In the genomic region with DNA sequence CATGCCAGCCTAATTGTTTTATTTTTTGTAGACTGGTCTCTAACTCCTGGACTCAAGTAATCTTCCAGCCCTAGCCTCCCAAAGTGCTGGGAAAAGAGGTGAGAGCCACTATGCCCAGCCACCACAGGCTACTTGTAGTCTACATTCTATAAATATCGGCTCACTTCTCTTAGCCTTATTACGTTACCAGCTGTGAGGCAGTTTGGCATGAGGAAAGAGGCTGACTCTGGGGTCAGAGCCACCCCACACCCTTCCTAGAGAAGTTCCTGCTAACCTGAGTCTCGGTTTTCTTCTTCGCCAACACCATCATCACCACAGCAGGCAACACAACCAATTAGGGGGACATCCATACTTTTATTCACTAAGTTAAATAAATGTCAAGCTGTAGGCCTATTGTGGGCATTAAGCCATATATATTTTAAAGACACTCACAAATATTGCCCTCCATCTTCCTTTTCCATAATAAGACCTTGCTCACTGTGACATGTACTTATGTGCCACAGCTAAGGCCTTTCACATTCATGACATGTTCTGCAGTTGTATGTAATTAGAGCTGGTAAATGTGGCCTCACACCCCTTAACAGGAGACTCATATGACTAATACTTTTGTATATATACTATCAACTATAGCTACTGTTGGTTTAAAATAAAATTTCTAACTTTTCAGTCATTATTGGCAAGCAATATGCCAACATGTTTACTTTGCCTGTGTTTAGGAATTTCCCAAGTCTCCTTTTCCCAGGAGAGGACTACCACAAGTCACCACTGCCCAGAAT, we compare ENCODE assay signal across 1 cellular context.
TF ChIP-seq lines count a peak whose summit lies in the region.

No MANE protein-coding gene starts in this region.

TF ChIP-seq in GM12878, 131 proteins besides CTCF, POLR2A, EP300 and RAD21:
- TF ChIP-seq CREM (IDR thresholded peaks at IDR 0.05; ENCODE audit: low read depth) (no peak), SMC3 (IDR thresholded peaks at IDR 0.05; ENCODE audit: borderline replicate concordance, low read length) (no peak), EGR1 (IDR thresholded peaks at IDR 0.05; ENCODE audit: borderline replicate concordance in 1 of 2, low read depth in 2 of 2, low read length in 2 of 2) (no peak), WRNIP1 (IDR thresholded peaks at IDR 0.05; ENCODE audit: borderline replicate concordance, low read depth, low read length) (no peak), HSF1 (IDR thresholded peaks at IDR 0.05; ENCODE audit: low read depth, low read length) (no peak), ZNF207 (IDR thresholded peaks at IDR 0.05; ENCODE audit: borderline replicate concordance) (no peak), NKRF (conservative IDR thresholded peaks at IDR 0.05) (no peak), ESRRA (IDR thresholded peaks at IDR 0.05; ENCODE audit: low read length) (no peak), ZSCAN29 (IDR thresholded peaks at IDR 0.05) (no peak), SUPT20H (IDR thresholded peaks at IDR 0.05; ENCODE audit: borderline replicate concordance, control insufficient read depth, low read depth, low read length) (no peak)
- TF ChIP-seq, protein P1, sequence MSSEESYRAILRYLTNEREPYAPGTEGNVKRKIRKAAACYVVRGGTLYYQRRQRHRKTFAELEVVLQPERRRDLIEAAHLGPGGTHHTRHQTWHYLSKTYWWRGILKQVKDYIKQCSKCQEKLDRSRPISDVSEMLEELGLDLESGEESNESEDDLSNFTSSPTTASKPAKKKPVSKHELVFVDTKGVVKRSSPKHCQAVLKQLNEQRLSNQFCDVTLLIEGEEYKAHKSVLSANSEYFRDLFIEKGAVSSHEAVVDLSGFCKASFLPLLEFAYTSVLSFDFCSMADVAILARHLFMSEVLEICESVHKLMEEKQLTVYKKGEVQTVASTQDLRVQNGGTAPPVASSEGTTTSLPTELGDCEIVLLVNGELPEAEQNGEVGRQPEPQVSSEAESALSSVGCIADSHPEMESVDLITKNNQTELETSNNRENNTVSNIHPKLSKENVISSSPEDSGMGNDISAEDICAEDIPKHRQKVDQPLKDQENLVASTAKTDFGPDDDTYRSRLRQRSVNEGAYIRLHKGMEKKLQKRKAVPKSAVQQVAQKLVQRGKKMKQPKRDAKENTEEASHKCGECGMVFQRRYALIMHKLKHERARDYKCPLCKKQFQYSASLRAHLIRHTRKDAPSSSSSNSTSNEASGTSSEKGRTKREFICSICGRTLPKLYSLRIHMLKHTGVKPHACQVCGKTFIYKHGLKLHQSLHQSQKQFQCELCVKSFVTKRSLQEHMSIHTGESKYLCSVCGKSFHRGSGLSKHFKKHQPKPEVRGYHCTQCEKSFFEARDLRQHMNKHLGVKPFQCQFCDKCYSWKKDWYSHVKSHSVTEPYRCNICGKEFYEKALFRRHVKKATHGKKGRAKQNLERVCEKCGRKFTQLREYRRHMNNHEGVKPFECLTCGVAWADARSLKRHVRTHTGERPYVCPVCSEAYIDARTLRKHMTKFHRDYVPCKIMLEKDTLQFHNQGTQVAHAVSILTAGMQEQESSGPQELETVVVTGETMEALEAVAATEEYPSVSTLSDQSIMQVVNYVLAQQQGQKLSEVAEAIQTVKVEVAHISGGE (CRISPR knock-in tag; IDR thresholded peaks at IDR 0.05): no peak
- TF ChIP-seq, protein P2, sequence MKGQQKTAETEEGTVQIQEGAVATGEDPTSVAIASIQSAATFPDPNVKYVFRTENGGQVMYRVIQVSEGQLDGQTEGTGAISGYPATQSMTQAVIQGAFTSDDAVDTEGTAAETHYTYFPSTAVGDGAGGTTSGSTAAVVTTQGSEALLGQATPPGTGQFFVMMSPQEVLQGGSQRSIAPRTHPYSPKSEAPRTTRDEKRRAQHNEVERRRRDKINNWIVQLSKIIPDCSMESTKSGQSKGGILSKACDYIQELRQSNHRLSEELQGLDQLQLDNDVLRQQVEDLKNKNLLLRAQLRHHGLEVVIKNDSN (IDR thresholded peaks at IDR 0.05; ENCODE audit: borderline replicate concordance, extremely low read length, insufficient read depth, low read depth, low read length): no peak
